In genomic region chr1:44848456-44849181, GRCh38 we compare ENCODE assay signal across 20 cellular contexts. TPM values are rescaled to one million over a fixed set of nuclear protein-coding genes. Genes with fewer than 3 reads are reported as not detected.
DNase-seq lines count a peak whose midpoint lies in the region; ATAC-seq and TF ChIP-seq lines count a peak whose summit lies in the region.
"Had no signal": no experiment of that assay in that cellular context is flagged by ENCODE, and none has a peak within 500 bp of the region (broad histone marks: within the 10 kb centered on the region; RNA-seq: fewer than 3 reads in every experiment).

No MANE protein-coding gene starts in this region.

- H3K4me1 ChIP-seq in SJCRH30 (peaks cover 4% of the 10 kb centered on the region; the same call in 1 of the 2 replicates), GM23338 (ENCODE audit: insufficient read depth) (0 out of 2 replicates have a peak, but pooled peaks cover 4% of the 10 kb centered on the region)

- TF ChIP-seq CTCF in GM23338 (conservative IDR thresholded peaks at IDR 0.05; ENCODE audit: low read depth in 2 of 2): no peak

- 0 out of 3 replicates have a peak, but pooled peaks cover 3% of the 10 kb centered on the region for H3K36me3 Mint-ChIP-seq in GM23338 (ENCODE audit: low read depth)
- H3K36me3 Mint-ChIP-seq: natural killer cell had no signal

- DNase-seq in DMS 273 (lab: John Stamatoyannopoulos, UW; ENCODE audit: unreplicated experiment) (peak; percentile 48), DMS 273 treated with DMSO at 0.1 percent for 48 hours (lab: John Stamatoyannopoulos, UW) (no peak), SJCRH30 (peak; percentile 40 to 73), head of caudate nucleus (peak in 39 of 42 donors; percentile 29 to 80 (median 54)), sciatic nerve (ENCODE audit: low spot score) (peak; percentile 65), HuH-7 (ENCODE audit: low spot score) (no peak), GM23338 (ENCODE audit: low spot score) (no peak)
- DNase-seq: activated CD4-positive, alpha-beta T cell treated with anti-CD3 and anti-CD28 coated beads, Interleukin-2, amount 50 U/mL, for 1 hour; activated naive CD4-positive, alpha-beta T cell; MM.1S; natural killer cell; NCI-H1694 treated with DMSO at 0.1 percent for 48 hours; NCI-H446 treated with DMSO at 0.1 percent for 48 hours; thyroid gland had no signal

- no peaks in the 10 kb centered on the region for H3K9me2 ChIP-seq in GM23338 (ENCODE audit: insufficient read depth)

- no peaks in the 10 kb centered on the region for H4K20me1 ChIP-seq in GM23338 (replicated peaks; ENCODE audit: insufficient read depth)

- no peaks in the 10 kb centered on the region; the same call in 2 of the 3 replicates for H3K4me1 Mint-ChIP-seq in GM23338
- H3K4me1 Mint-ChIP-seq: natural killer cell had no signal

- H3K27me3 ChIP-seq in SJCRH30 (no peaks in the 10 kb centered on the region), GM23338 (ENCODE audit: insufficient read depth) (no peaks in the 10 kb centered on the region)
- H3K27me3 ChIP-seq: thyroid gland had no signal

- ATAC-seq in sciatic nerve (peak; percentile 71), GM21367 (IDR thresholded peaks at IDR 0.05; ENCODE audit: unreplicated experiment) (no peak), GM23338 (no peak)
- ATAC-seq: natural killer cell had no signal

- peaks cover 6% of the 10 kb centered on the region for H3K27me3 Mint-ChIP-seq in GM23338 (ENCODE audit: insufficient read depth, low read depth, poor library complexity)
- H3K27me3 Mint-ChIP-seq: progenitor cell of endocrine pancreas had no signal

- 0 out of 3 replicates have a peak, but pooled peaks cover 4% of the 10 kb centered on the region for H3K9me3 Mint-ChIP-seq in GM23338
- H3K9me3 Mint-ChIP-seq: dendritic cell treated with granulocyte-macrophage colony-stimulating factor and Interleukin-4, amounts not matched to agents 40 ng/mL and 50 ng/mL, for 4 days; natural killer cell had no signal

- H3K36me3 ChIP-seq in SJCRH30: no peaks in the 10 kb centered on the region
- H3K36me3 ChIP-seq in GM23338 (ENCODE audit: insufficient read depth): no peaks in the 10 kb centered on the region
- H3K36me3 ChIP-seq: thyroid gland had no signal

- H2AFZ ChIP-seq in GM23338: no peak overlapping the region

- H3K27ac Mint-ChIP-seq in GM23338: no peak overlapping the region
- H3K27ac Mint-ChIP-seq: dendritic cell treated with granulocyte-macrophage colony-stimulating factor and Interleukin-4, amounts not matched to agents 40 ng/mL and 50 ng/mL, for 4 days; natural killer cell; progenitor cell of endocrine pancreas had no signal

- H3K79me2 ChIP-seq in GM23338 (replicated peaks; ENCODE audit: insufficient read depth): no peaks in the 10 kb centered on the region

- H3K4me2 ChIP-seq in GM23338: no peak overlapping the region

- H3K4me3 ChIP-seq in SJCRH30 (no peak overlapping the region), GM23338 (no peak overlapping the region)
- H3K4me3 ChIP-seq: lung, thyroid gland had no signal

- H3K27ac ChIP-seq in SJCRH30 (no peak overlapping the region), GM23338 (ENCODE audit: low read depth) (no peak overlapping the region)
- H3K27ac ChIP-seq: 22Rv1, thyroid gland had no signal

- H3K9me3 ChIP-seq in SJCRH30 (replicated peaks): no peaks in the 10 kb centered on the region
- H3K9me3 ChIP-seq: thyroid gland had no signal

- H3F3A ChIP-seq in GM23338 (replicated peaks; ENCODE audit: low read depth): no peaks in the 10 kb centered on the region

- no peak overlapping the region for H3K4me3 Mint-ChIP-seq in GM23338
- H3K4me3 Mint-ChIP-seq: dendritic cell treated with granulocyte-macrophage colony-stimulating factor and Interleukin-4, amounts not matched to agents 40 ng/mL and 50 ng/mL, for 4 days; natural killer cell had no signal

- intact Hi-C loops in head of caudate nucleus (cut with DNase I): no loop called here
- intact Hi-C loops in sciatic nerve (cut with DNase I): no loop called here

TF ChIP-seq in GM23338, 12 proteins besides CTCF, POLR2A, EP300 and RAD21:
- no peak for TF ChIP-seq ETS1 (IDR thresholded peaks at IDR 0.05)
- no peak for TF ChIP-seq POLR2AphosphoS5 (IDR thresholded peaks at IDR 0.05; ENCODE audit: low read depth)
- TF ChIP-seq EZH2 (IDR thresholded peaks at IDR 0.05; ENCODE audit: low read depth, unreplicated experiment): no peak
- no peak for TF ChIP-seq EZH2phosphoT487 (IDR thresholded peaks at IDR 0.05; ENCODE audit: unreplicated experiment)
- TF ChIP-seq ZNF114 (CRISPR knock-in tag; IDR thresholded peaks at IDR 0.05): no peak

RNA-seq across cellular contexts. Expression of gene PTCH2, which starts 5.6 kb away (rescaled TPM):
- 1.3 and 1.8 TPM in 2 replicates for total RNA-seq in SJCRH30 (2014; rRNA removed; shearing (Covaris generic))
- 31.2 TPM for total RNA-seq in sciatic nerve
- total RNA-seq in GM23338 (2014; rRNA removed; shearing (Covaris generic)): 0.63 and 0.74 TPM in 2 replicates
- 0.52 and 0.74 TPM in 2 replicates for polyA plus RNA-seq in GM23338 (2016; fragmentation: Nextera tagmentation; extraction: Ambion mirVana)
- total RNA-seq: epithelial cell of proximal tubule had no signal

RNA-seq across cellular contexts. Expression of gene BTBD19, which starts 40.3 kb away (rescaled TPM):
- 0.43 and 1.4 TPM in 2 replicates for total RNA-seq in SJCRH30 (2014; rRNA removed; shearing (Covaris generic))
- 35.0 TPM for total RNA-seq in sciatic nerve
- total RNA-seq in GM23338 (2014; rRNA removed; shearing (Covaris generic)): 0.16 and 0.66 TPM in 2 replicates
- 0.33 and 0.37 TPM in 2 replicates for polyA plus RNA-seq in GM23338 (2016; fragmentation: Nextera tagmentation; extraction: Ambion mirVana)

RNA-seq across cellular contexts. Expression of gene DYNLT4, which starts 41.5 kb away (rescaled TPM):
- total RNA-seq in SJCRH30 (2014; rRNA removed; shearing (Covaris generic)): not detected in 2 replicates
- total RNA-seq in sciatic nerve: 0.49 TPM
- total RNA-seq in GM23338 (2014; rRNA removed; shearing (Covaris generic)): 0.73 TPM in 1 of 2 replicates, not detected in the other
- not detected in 2 replicates for polyA plus RNA-seq in GM23338 (2016; fragmentation: Nextera tagmentation; extraction: Ambion mirVana)
- total RNA-seq: epithelial cell of proximal tubule had no signal

RNA-seq across cellular contexts. Expression of gene PLK3, which starts 48.4 kb away (rescaled TPM):
- 8.0 and 11.4 TPM in 2 replicates for total RNA-seq in SJCRH30 (2014; rRNA removed; shearing (Covaris generic))
- total RNA-seq in sciatic nerve: 26.1 TPM
- 11.8 and 15.1 TPM in 2 replicates for total RNA-seq in GM23338 (2014; rRNA removed; shearing (Covaris generic))
- polyA plus RNA-seq in GM23338 (2016; fragmentation: Nextera tagmentation; extraction: Ambion mirVana): 7.6 and 8.7 TPM in 2 replicates

Comparison
In these comparisons a context has a peak if more than half of its experiments do, and no peak if none do; other contexts are left out.
1. DNase-seq: peak in DMS 273 (single experiment), SJCRH30 (2 of 2), head of caudate nucleus (39 of 42) and sciatic nerve (single experiment); none in DMS 273 treated with DMSO at 0.1 percent for 48 hours (single experiment), HuH-7 (single experiment) and GM23338 (single experiment).
2. RNA of gene PTCH2, which starts 5.6 kb away (total RNA-seq): 31.2 TPM in sciatic nerve (single experiment); 1.3 to 1.8 TPM in SJCRH30 and 0.63 to 0.74 TPM in GM23338; every median in the first group is over 10 times any median in the second.
3. RNA of gene BTBD19, which starts 40.3 kb away (total RNA-seq): 35.0 TPM in sciatic nerve (single experiment); 0.16 to 0.66 TPM in GM23338 and 0.43 to 1.4 TPM in SJCRH30; every median in the first group is over 10 times any median in the second.